24 cellular contexts compared by ENCODE assay signal in the genomic region with DNA sequence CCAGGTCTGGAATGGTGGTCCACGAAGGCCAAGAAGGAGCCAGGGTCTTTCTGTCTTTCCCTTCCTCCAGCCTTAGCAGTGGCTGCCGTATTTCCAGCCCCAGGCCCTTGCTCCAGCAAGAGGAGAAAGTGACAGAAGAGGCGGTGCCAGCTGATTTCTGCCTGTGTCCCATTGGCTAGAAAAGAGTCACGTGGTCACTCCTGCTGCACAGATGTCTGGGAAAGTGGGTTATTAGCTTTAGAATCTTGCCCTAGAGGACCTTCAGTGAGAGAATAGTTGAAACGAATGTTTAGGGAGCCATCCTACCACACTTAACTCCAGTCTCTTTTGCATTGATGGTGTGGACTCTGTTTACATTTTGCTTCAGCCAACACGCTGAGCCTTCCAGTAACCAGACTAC.
"Had no signal": no experiment of that assay in that cellular context is flagged by ENCODE, and none has a peak within 500 bp of the region (broad histone marks: within the 10 kb centered on the region; RNA-seq: fewer than 3 reads in every experiment).

No MANE protein-coding gene starts in this region.

- H3K4me1 ChIP-seq: colonic mucosa, left ventricle myocardium inferior, uterus had no signal

- DNase-seq: activated CD4-positive, alpha-beta T cell treated with anti-CD3 and anti-CD28 coated beads for 48 hours; activated CD4-positive, alpha-beta T cell treated with anti-CD3 and anti-CD28 coated beads, Interleukin-2, amount 50 U/mL, for 48 hours; activated CD8-positive, alpha-beta memory T cell treated with anti-CD3 and anti-CD28 coated beads for 24 hours; activated effector memory CD4-positive, alpha-beta T cell treated with Interleukin-2 at 50 U/mL for 16 hours; activated naive CD4-positive, alpha-beta T cell treated with Interleukin-2 at 50 U/mL for 16 hours; anterior cingulate cortex; cerebellar nuclear complex; colonic mucosa; effector CD8-positive, alpha-beta T cell; islet precursor cell; left ventricle myocardium inferior; mucosa of descending colon; stimulated activated CD4-positive, alpha-beta T cell treated with anti-CD3 and anti-CD28 coated beads, Interleukin-12 subunit alpha, Interleukin-12 subunit beta, amount 100 ng/mL, for 4 hours; stimulated activated CD4-positive, alpha-beta T cell treated with anti-CD3 and anti-CD28 coated beads, Interleukin-4, amount 100 ng/mL, for 24 hours; uterus had no signal

- H3K27ac ChIP-seq: cardiac muscle cell, colonic mucosa, epithelial cell of prostate, left ventricle myocardium inferior, skin epidermis, uterus had no signal

- H3K9me3 ChIP-seq: colonic mucosa, left ventricle myocardium inferior, mucosa of descending colon, uterus had no signal

- FAIRE-seq: endometrium, frontal cortex had no signal

- H3K4me3 ChIP-seq: cardiac muscle cell, colonic mucosa, left ventricle myocardium inferior, lung, mucosa of descending colon, skin epidermis, uterus had no signal

- ATAC-seq: mucosa of descending colon; natural killer cell treated with Interleukin-12 subunit alpha and Interleukin-12 subunit beta and Interleukin-15 and Interleukin-18, amount 100 ng/mL, for 72 hours; sciatic nerve; stimulated activated effector memory CD8-positive, alpha-beta T cell treated with anti-CD3 and anti-CD28 coated beads, Interleukin-12 subunit alpha, Interleukin-12 subunit beta, amount 100 ng/mL, for 72 hours had no signal

- H3K36me3 ChIP-seq: cardiac muscle cell, colonic mucosa, left ventricle myocardium inferior, uterus had no signal

- H3K27me3 ChIP-seq: cardiac muscle cell, colonic mucosa, uterus had no signal
